ENCODE assay signal across 2 cellular contexts in the genomic region with DNA sequence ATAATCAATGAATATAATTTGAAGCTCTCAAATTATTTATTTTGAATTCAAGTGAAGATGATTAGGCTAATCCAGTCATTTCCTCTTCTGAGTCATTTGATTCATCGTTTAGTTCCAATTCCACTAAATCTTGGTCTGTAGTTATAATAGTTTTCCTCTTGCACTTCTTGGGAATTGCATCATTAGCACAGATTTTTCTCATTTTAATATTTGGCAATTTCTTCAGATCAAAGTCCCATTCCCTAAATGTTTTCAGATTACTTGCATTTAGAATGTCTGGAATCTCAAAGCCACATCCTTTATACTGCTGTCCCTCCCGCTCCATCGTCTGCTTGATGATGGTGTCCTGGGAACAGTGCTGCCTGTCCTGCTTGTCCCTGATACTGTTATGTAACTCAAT.
TF ChIP-seq lines count a peak whose summit lies in the region.

No MANE protein-coding gene starts in this region.

TF ChIP-seq in SK-N-SH, 30 proteins besides CTCF, POLR2A, EP300 and RAD21 (continued from another document):
- peak; percentile 28; the same call in 1 of the 2 replicates for TF ChIP-seq PBX3 (IDR thresholded peaks at IDR 0.05)
- peak; percentile 44; the same call in 1 of the 2 replicates for TF ChIP-seq FOSL2 (IDR thresholded peaks at IDR 0.05; ENCODE audit: borderline replicate concordance, low read depth)
TF ChIP-seq in SK-N-SH: peak in this region for 2.

TF ChIP-seq in HepG2, 621 proteins besides CTCF, POLR2A, EP300 and RAD21 (continued from another document):
- TF ChIP-seq ZNF30 (CRISPR knock-in tag; IDR thresholded peaks at IDR 0.05) (no peak), ZNF567 (CRISPR knock-in tag; IDR thresholded peaks at IDR 0.05; ENCODE audit: borderline replicate concordance) (no peak), FOXC1 (CRISPR knock-in tag; IDR thresholded peaks at IDR 0.05; ENCODE audit: borderline replicate concordance) (no peak), CBFB (CRISPR knock-in tag; IDR thresholded peaks at IDR 0.05) (no peak), ZNF772 (CRISPR knock-in tag; IDR thresholded peaks at IDR 0.05) (no peak), ZNF446 (CRISPR knock-in tag; IDR thresholded peaks at IDR 0.05) (no peak), HIVEP1 (CRISPR knock-in tag; IDR thresholded peaks at IDR 0.05) (no peak), ZNF879 (CRISPR knock-in tag; IDR thresholded peaks at IDR 0.05) (no peak), GMEB1 (CRISPR knock-in tag; IDR thresholded peaks at IDR 0.05; ENCODE audit: borderline replicate concordance) (no peak), IKZF1 (IDR thresholded peaks at IDR 0.05) (no peak), ZNF234 (CRISPR knock-in tag; conservative IDR thresholded peaks at IDR 0.05) (no peak), SRF (IDR thresholded peaks at IDR 0.05; ENCODE audit: low read depth, low read length) (no peak), ZNF572 (CRISPR knock-in tag; IDR thresholded peaks at IDR 0.05) (no peak), CHCHD3 (CRISPR knock-in tag; IDR thresholded peaks at IDR 0.05) (no peak), ZNF552 (CRISPR knock-in tag; IDR thresholded peaks at IDR 0.05; ENCODE audit: borderline replicate concordance) (no peak), ZNF354B (CRISPR knock-in tag; IDR thresholded peaks at IDR 0.05) (no peak)
- TF ChIP-seq, protein P1, sequence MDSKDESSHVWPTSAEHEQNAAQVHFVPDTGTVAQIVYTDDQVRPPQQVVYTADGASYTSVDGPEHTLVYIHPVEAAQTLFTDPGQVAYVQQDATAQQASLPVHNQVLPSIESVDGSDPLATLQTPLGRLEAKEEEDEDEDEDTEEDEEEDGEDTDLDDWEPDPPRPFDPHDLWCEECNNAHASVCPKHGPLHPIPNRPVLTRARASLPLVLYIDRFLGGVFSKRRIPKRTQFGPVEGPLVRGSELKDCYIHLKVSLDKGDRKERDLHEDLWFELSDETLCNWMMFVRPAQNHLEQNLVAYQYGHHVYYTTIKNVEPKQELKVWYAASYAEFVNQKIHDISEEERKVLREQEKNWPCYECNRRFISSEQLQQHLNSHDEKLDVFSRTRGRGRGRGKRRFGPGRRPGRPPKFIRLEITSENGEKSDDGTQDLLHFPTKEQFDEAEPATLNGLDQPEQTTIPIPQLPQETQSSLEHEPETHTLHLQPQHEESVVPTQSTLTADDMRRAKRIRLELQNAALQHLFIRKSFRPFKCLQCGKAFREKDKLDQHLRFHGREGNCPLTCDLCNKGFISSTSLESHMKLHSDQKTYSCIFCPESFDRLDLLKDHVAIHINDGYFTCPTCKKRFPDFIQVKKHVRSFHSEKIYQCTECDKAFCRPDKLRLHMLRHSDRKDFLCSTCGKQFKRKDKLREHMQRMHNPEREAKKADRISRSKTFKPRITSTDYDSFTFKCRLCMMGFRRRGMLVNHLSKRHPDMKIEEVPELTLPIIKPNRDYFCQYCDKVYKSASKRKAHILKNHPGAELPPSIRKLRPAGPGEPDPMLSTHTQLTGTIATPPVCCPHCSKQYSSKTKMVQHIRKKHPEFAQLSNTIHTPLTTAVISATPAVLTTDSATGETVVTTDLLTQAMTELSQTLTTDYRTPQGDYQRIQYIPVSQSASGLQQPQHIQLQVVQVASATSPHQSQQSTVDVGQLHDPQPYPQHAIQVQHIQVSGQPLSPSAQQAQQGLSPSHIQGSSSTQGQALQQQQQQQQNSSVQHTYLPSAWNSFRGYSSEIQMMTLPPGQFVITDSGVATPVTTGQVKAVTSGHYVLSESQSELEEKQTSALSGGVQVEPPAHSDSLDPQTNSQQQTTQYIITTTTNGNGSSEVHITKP (CRISPR knock-in tag; IDR thresholded peaks at IDR 0.05; ENCODE audit: low read depth), result no peak
